ENCODE assay signal across 10 cellular contexts in genomic region chr2:109335586-109336266, GRCh38.
DNase-seq lines count a peak whose midpoint lies in the region; ATAC-seq and TF ChIP-seq lines count a peak whose summit lies in the region.
"Had no signal": no experiment of that assay in that cellular context is flagged by ENCODE, and none has a peak within 500 bp of the region (broad histone marks: within the 10 kb centered on the region; RNA-seq: fewer than 3 reads in every experiment).

No MANE protein-coding gene starts in this region.

- H3K9me3 ChIP-seq in right lobe of liver, result no peaks in the 10 kb centered on the region

- peak overlapping the region; percentile 7 for H3K27ac Mint-ChIP-seq in activated CD4-positive, alpha-beta T cell treated with anti-CD3 and anti-CD28 coated beads for 36 hours
- no peak overlapping the region for H3K27ac Mint-ChIP-seq in T-cell
- H3K27ac Mint-ChIP-seq in effector memory CD8-positive, alpha-beta T cell, result peak overlapping the region in 1 of 2 donors; percentile 11
- no peak overlapping the region for H3K27ac Mint-ChIP-seq in stimulated activated effector memory CD8-positive, alpha-beta T cell treated with anti-CD3 and anti-CD28 coated beads, Interleukin-12 subunit alpha, Interleukin-12 subunit beta, amount 100 ng/mL, for 72 hours

- H3K36me3 ChIP-seq in right lobe of liver, result no peaks in the 10 kb centered on the region

- CTCF ChIA-PET in activated CD4-positive, alpha-beta T cell treated with anti-CD3 and anti-CD28 coated beads for 36 hours (lab: Charles Lee), result no interaction called here
- CTCF ChIA-PET in T-cell (lab: Charles Lee), result no interaction called here

- TF ChIP-seq CTCF in right lobe of liver (IDR thresholded peaks at IDR 0.05), result no peak

- no peaks in the 10 kb centered on the region for H3K27me3 ChIP-seq in right lobe of liver

- peaks cover 8% of the 10 kb centered on the region for H3K27me3 Mint-ChIP-seq in activated CD4-positive, alpha-beta T cell treated with anti-CD3 and anti-CD28 coated beads for 36 hours
- H3K27me3 Mint-ChIP-seq in T-cell, result no peaks in the 10 kb centered on the region
- peaks cover 13 to 30% of the 10 kb centered on the region in 2 donors for H3K27me3 Mint-ChIP-seq in effector memory CD8-positive, alpha-beta T cell

- no peak for TF ChIP-seq POLR2A in right lobe of liver (IDR thresholded peaks at IDR 0.05)

- 43% methylated on average over 13 of the region's 13 CpGs for WGBS in right lobe of liver (ENCODE audit: insufficient coverage, low coverage, low lambda C conversion rate, missing lambda C conversion rate)

- ATAC-seq in activated CD4-positive, alpha-beta T cell treated with anti-CD3 and anti-CD28 coated beads for 36 hours, result peak; percentile 68
- ATAC-seq in T-cell (replicated peaks in 1 of 4) (peak in 2 of 4 experiments; percentile 40 to 41), right lobe of liver (no peak), GM18868 (IDR thresholded peaks at IDR 0.05; ENCODE audit: unreplicated experiment) (no peak)
- peak; percentile 26 for ATAC-seq in effector memory CD8-positive, alpha-beta T cell (replicated peaks)
- peak; percentile 72 for ATAC-seq in stimulated activated effector memory CD8-positive, alpha-beta T cell treated with anti-CD3 and anti-CD28 coated beads, Interleukin-12 subunit alpha, Interleukin-12 subunit beta, amount 100 ng/mL, for 72 hours

- peak overlapping the region; percentile 52 for H3K4me3 Mint-ChIP-seq in activated CD4-positive, alpha-beta T cell treated with anti-CD3 and anti-CD28 coated beads for 36 hours
- H3K4me3 Mint-ChIP-seq in T-cell, result peak overlapping the region; percentile 11 to 49 (median 14)
- peak overlapping the region; percentile 31 to 47 for H3K4me3 Mint-ChIP-seq in effector memory CD8-positive, alpha-beta T cell
- peak overlapping the region; percentile 2 for H3K4me3 Mint-ChIP-seq in stimulated activated effector memory CD8-positive, alpha-beta T cell treated with anti-CD3 and anti-CD28 coated beads, Interleukin-12 subunit alpha, Interleukin-12 subunit beta, amount 100 ng/mL, for 72 hours

- no peak overlapping the region for H3K4me3 ChIP-seq in right lobe of liver

- H3K36me3 Mint-ChIP-seq in activated CD4-positive, alpha-beta T cell treated with anti-CD3 and anti-CD28 coated beads for 36 hours (ENCODE audit: low read depth), result no peaks in the 10 kb centered on the region
- no peaks in the 10 kb centered on the region for H3K36me3 Mint-ChIP-seq in T-cell
- H3K36me3 Mint-ChIP-seq in effector memory CD8-positive, alpha-beta T cell (ENCODE audit: insufficient read depth), result no peaks in the 10 kb centered on the region
- H3K36me3 Mint-ChIP-seq in stimulated activated effector memory CD8-positive, alpha-beta T cell treated with anti-CD3 and anti-CD28 coated beads, Interleukin-12 subunit alpha, Interleukin-12 subunit beta, amount 100 ng/mL, for 72 hours, result no peaks in the 10 kb centered on the region

- no peak overlapping the region for H3K27ac ChIP-seq in right lobe of liver

- POLR2A ChIA-PET in activated CD4-positive, alpha-beta T cell treated with anti-CD3 and anti-CD28 coated beads for 36 hours (lab: Charles Lee), result no interaction called here
- POLR2A ChIA-PET in T-cell (lab: Charles Lee), result no interaction called here

- H3K9me3 Mint-ChIP-seq in activated CD4-positive, alpha-beta T cell treated with anti-CD3 and anti-CD28 coated beads for 36 hours (ENCODE audit: low read depth), result no peaks in the 10 kb centered on the region
- H3K9me3 Mint-ChIP-seq in T-cell, result no peaks in the 10 kb centered on the region
- no peaks in the 10 kb centered on the region for H3K9me3 Mint-ChIP-seq in effector memory CD8-positive, alpha-beta T cell
- H3K9me3 Mint-ChIP-seq in stimulated activated effector memory CD8-positive, alpha-beta T cell treated with anti-CD3 and anti-CD28 coated beads, Interleukin-12 subunit alpha, Interleukin-12 subunit beta, amount 100 ng/mL, for 72 hours, result no peaks in the 10 kb centered on the region

- peak; percentile 50 for DNase-seq in activated CD4-positive, alpha-beta T cell treated with anti-CD3 and anti-CD28 coated beads for 36 hours
- no peak for DNase-seq in activated CD4-positive, alpha-beta T cell treated with anti-CD3 and anti-CD28 coated beads, Interleukin-2, amount 50 U/mL, for 4 hours
- no peak for DNase-seq in T-cell
- DNase-seq in effector memory CD8-positive, alpha-beta T cell, result no peak
- DNase-seq in stimulated activated effector memory CD8-positive, alpha-beta T cell treated with anti-CD3 and anti-CD28 coated beads, Interleukin-12 subunit alpha, Interleukin-12 subunit beta, amount 100 ng/mL, for 72 hours (ENCODE audit: low spot score in 2 of 2), result no peak
- DNase-seq in right lobe of liver, result no peak
- no peak for DNase-seq in retina
- DNase-seq: 8988T, NCI-H1694 treated with DMSO at 0.1 percent for 48 hours had no signal

- intact Hi-C loops in activated CD4-positive, alpha-beta T cell treated with anti-CD3 and anti-CD28 coated beads for 36 hours (cut with DNase I, micrococcal nuclease), result no loop called here
- intact Hi-C loops in right lobe of liver (cut with DNase I), result no loop called here

- H3K4me1 ChIP-seq in right lobe of liver, result no peaks in the 10 kb centered on the region

- H3K4me1 Mint-ChIP-seq in activated CD4-positive, alpha-beta T cell treated with anti-CD3 and anti-CD28 coated beads for 36 hours, result peaks cover 32% of the 10 kb centered on the region
- H3K4me1 Mint-ChIP-seq in T-cell, result peaks cover 31 to 45% (median 36%) of the 10 kb centered on the region in 3 donors
- peaks cover 13 to 23% of the 10 kb centered on the region in 2 donors for H3K4me1 Mint-ChIP-seq in effector memory CD8-positive, alpha-beta T cell (ENCODE audit: low read depth in 2 of 2)
- peaks cover 19% of the 10 kb centered on the region for H3K4me1 Mint-ChIP-seq in stimulated activated effector memory CD8-positive, alpha-beta T cell treated with anti-CD3 and anti-CD28 coated beads, Interleukin-12 subunit alpha, Interleukin-12 subunit beta, amount 100 ng/mL, for 72 hours

Comparison
In these comparisons a context has a peak if more than half of its experiments do, and no peak if none do; other contexts are left out.
1. ATAC-seq: peak in activated CD4-positive, alpha-beta T cell treated with anti-CD3 and anti-CD28 coated beads for 36 hours (single experiment), effector memory CD8-positive, alpha-beta T cell (single experiment) and stimulated activated effector memory CD8-positive, alpha-beta T cell treated with anti-CD3 and anti-CD28 coated beads, Interleukin-12 subunit alpha, Interleukin-12 subunit beta, amount 100 ng/mL, for 72 hours (single experiment); none in right lobe of liver (0 of 4) and GM18868 (single experiment).
2. H3K4me3 Mint-ChIP-seq: peak in every context shown above with its lines; median percentile 52 in activated CD4-positive, alpha-beta T cell treated with anti-CD3 and anti-CD28 coated beads for 36 hours; 39 in effector memory CD8-positive, alpha-beta T cell; 14 in T-cell; 2 in stimulated activated effector memory CD8-positive, alpha-beta T cell treated with anti-CD3 and anti-CD28 coated beads, Interleukin-12 subunit alpha, Interleukin-12 subunit beta, amount 100 ng/mL, for 72 hours.